ENCODE assay signal across 23 cellular contexts in the genomic region with DNA sequence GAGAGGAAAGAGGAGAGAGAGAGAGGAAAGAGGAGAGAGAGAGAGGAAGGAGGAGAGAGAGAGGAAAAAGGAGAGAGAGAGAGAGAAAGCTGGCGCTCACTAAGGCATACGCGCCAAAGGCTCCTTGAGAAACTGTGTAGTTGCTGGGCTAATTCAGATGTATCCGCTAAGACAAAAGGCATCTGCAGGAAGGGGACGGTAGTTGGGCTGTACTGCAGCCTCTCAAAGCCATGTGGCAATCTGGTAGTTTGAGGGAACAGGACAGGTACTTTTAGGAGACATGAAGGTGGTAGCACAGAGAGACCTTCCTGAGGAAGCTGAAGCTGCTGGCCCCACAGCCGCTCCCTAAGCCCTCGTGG. TPM values are rescaled to one million over a fixed set of nuclear protein-coding genes. Genes with fewer than 3 reads are reported as not detected.
"Had no signal": no experiment of that assay in that cellular context is flagged by ENCODE, and none has a peak within 500 bp of the region (broad histone marks: within the 10 kb centered on the region; RNA-seq: fewer than 3 reads in every experiment).

No MANE protein-coding gene starts in this region.

- ATAC-seq: activated CD4-positive, alpha-beta T cell treated with anti-CD3 and anti-CD28 coated beads for 36 hours; esophagus mucosa; left lung; natural killer cell had no signal

- H3K27ac ChIP-seq: left lung, prostate gland, spleen, testis, vagina had no signal

- H3K4me3 Mint-ChIP-seq: activated B cell treated with CpG ODN at 0.5 μM for 24 hours; activated CD4-positive, alpha-beta T cell treated with anti-CD3 and anti-CD28 coated beads for 36 hours; activated naive CD8-positive, alpha-beta T cell; mesothelial cell of epicardium had no signal

- H3K4me1 ChIP-seq: prostate gland had no signal

- H3K4me3 ChIP-seq: left lung, prostate gland, spleen, testis, vagina had no signal

- H3K27ac Mint-ChIP-seq: activated B cell treated with CpG ODN at 0.5 μM for 24 hours; activated CD4-positive, alpha-beta T cell treated with anti-CD3 and anti-CD28 coated beads for 36 hours; activated naive CD8-positive, alpha-beta T cell; mesothelial cell of epicardium had no signal

- H3K27me3 ChIP-seq: testis, vagina had no signal

- H3K9me3 ChIP-seq: left lung, prostate gland, testis, vagina had no signal

- H3K36me3 ChIP-seq: left lung, prostate gland, spleen, vagina had no signal

- H3K36me3 Mint-ChIP-seq: mesothelial cell of epicardium, natural killer cell had no signal

- DNase-seq: activated B cell treated with CpG ODN at 0.5 μM for 24 hours; activated CD4-positive, alpha-beta T cell treated with anti-CD3 and anti-CD28 coated beads for 36 hours; activated CD4-positive, alpha-beta T cell treated with anti-CD3 and anti-CD28 coated beads, Interleukin-2, amount 50 U/mL, for 4 hours; activated T-cell treated with anti-CD3 and anti-CD28 coated beads, Interleukin-2, amount 50 U/mL, for 48 hours; central memory CD4-positive, alpha-beta T cell; effector memory CD4-positive, alpha-beta T cell; foreskin melanocyte; kidney glomerular epithelial cell; left lung; natural killer cell; spleen; stimulated activated CD4-positive, alpha-beta T cell treated with anti-CD3 and anti-CD28 coated beads, Interleukin-4, amount 100 ng/mL, for 1 hour; stimulated activated naive CD4-positive, alpha-beta T cell; T-helper 9 cell; testis; trophoblast cell had no signal

RNA-seq across cellular contexts. Expression of a gene that starts 31.6 kb away (rescaled TPM):
- total RNA-seq: lung microvascular endothelial cell had no signal
- polyA plus RNA-seq: endothelial cell of umbilical vein had no signal
